Comparison of ENCODE assay signal across 22 cellular contexts in the genomic region with DNA sequence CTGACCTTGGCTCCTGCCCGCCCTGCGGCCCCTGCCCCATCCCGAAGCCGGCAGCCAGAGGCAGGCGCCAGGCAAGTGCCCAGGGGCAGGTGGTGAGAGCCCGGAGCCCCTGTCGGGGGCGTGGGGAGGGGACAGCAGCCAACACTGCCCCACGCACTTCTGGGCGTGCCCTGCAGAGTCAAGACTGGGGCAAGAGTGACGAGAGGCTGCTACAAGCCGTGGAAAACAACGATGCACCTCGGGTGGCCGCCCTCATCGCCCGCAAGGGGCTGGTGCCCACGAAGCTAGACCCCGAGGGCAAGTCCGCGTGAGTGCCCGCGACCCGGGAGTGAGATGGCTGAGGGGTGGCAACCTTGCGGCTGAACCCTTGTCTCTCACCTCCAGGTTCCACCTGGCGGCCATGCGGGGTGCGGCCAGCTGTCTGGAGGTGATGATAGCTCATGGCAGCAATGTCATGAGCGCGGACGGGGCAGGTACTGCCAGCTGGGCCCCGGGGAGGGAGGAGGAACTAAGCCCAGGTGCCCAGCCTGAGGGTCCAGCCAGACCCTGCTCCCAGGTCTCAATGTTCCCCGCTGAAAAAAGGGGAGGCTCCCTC. TPM values are rescaled to one million over a fixed set of nuclear protein-coding genes. Genes with fewer than 3 reads are reported as not detected.
A peak's percentile ranks its signal among the peaks of the same experiment; 100 is the strongest.
DNase-seq lines count a peak whose midpoint lies in the region; ATAC-seq and TF ChIP-seq lines count a peak whose summit lies in the region.
"Had no signal": no experiment of that assay in that cellular context is flagged by ENCODE, and none has a peak within 500 bp of the region (broad histone marks: within the 10 kb centered on the region; RNA-seq: fewer than 3 reads in every experiment).

No MANE protein-coding gene starts in this region.

- H2AFZ ChIP-seq in osteoblast (ENCODE audit: low read length) (no peak overlapping the region), GM23248 (no peak overlapping the region)

- H3K4me2 ChIP-seq in osteoblast (ENCODE audit: insufficient read depth, low read length) = no peak overlapping the region
- no peak overlapping the region for H3K4me2 ChIP-seq in GM23248 (ENCODE audit: unreplicated experiment)
- H3K4me2 ChIP-seq: BLaER1 treated with 17β-estradiol and CSF1 and Interleukin-3, amounts not matched to agents 10 nM and 100 nM had no signal

- no peaks in the 10 kb centered on the region for H3K79me2 ChIP-seq in osteoblast (ENCODE audit: insufficient read depth, low read length)
- H3K79me2 ChIP-seq in GM23248 (ENCODE audit: insufficient read depth) = no peaks in the 10 kb centered on the region

- H3K4me3 ChIP-seq in osteoblast (ENCODE audit: insufficient read depth, low read length) = no peak overlapping the region
- no peak overlapping the region for H3K4me3 ChIP-seq in GM23248
- H3K4me3 ChIP-seq: BLaER1 treated with 17β-estradiol and CSF1 and Interleukin-3, amounts not matched to agents 10 nM and 100 nM; gastrocnemius medialis; right lobe of liver; thoracic aorta had no signal

- ATAC-seq in GM18909 (IDR thresholded peaks at IDR 0.05; ENCODE audit: poor library complexity, unreplicated experiment) (no peak), GM21528 (IDR thresholded peaks at IDR 0.05; ENCODE audit: low FRiP score, unreplicated experiment) (no peak)
- ATAC-seq: gastrocnemius medialis had no signal

- H4K20me1 ChIP-seq in osteoblast (ENCODE audit: insufficient read depth, low read length) (no peaks in the 10 kb centered on the region), GM23248 (ENCODE audit: insufficient read depth) (no peaks in the 10 kb centered on the region)

- H3F3A ChIP-seq in GM23248 (ENCODE audit: insufficient read depth) = 0 out of 2 replicates have a peak, but pooled peaks cover 6% of the 10 kb centered on the region

- no peaks in the 10 kb centered on the region for H3K9me2 ChIP-seq in GM23248 (ENCODE audit: insufficient read depth)

- peak overlapping the region; percentile 1 for H3K27ac ChIP-seq in angular gyrus (ENCODE audit: low read depth, low read length)
- no peak overlapping the region for H3K27ac ChIP-seq in osteoblast (ENCODE audit: low read depth, low read length)
- no peak overlapping the region for H3K27ac ChIP-seq in GM23248
- H3K27ac ChIP-seq: BLaER1 treated with 17β-estradiol and CSF1 and Interleukin-3, amounts not matched to agents 10 nM and 100 nM; gastrocnemius medialis; right lobe of liver; thoracic aorta had no signal

- H3K36me3 ChIP-seq in osteoblast (ENCODE audit: insufficient read depth, low read length) (no peaks in the 10 kb centered on the region), GM23248 (ENCODE audit: low read depth) (no peaks in the 10 kb centered on the region)
- H3K36me3 ChIP-seq: BLaER1 treated with 17β-estradiol and CSF1 and Interleukin-3, amounts not matched to agents 10 nM and 100 nM; gastrocnemius medialis; right lobe of liver; thoracic aorta had no signal

- peaks cover 3% of the 10 kb centered on the region for H3K4me1 ChIP-seq in osteoblast (ENCODE audit: insufficient read depth, low read length)
- H3K4me1 ChIP-seq in GM23248 (ENCODE audit: insufficient read depth) = no peaks in the 10 kb centered on the region
- H3K4me1 ChIP-seq: gastrocnemius medialis had no signal

- TF ChIP-seq CTCF in osteoblast (IDR thresholded peaks at IDR 0.05; ENCODE audit: extremely low read depth, low read depth, low read length) = no peak

- H3K9ac ChIP-seq in GM23248 = no peak overlapping the region
- H3K9ac ChIP-seq: BLaER1 treated with 17β-estradiol and CSF1 and Interleukin-3, amounts not matched to agents 10 nM and 100 nM had no signal

- WGBS in GM23248 (ENCODE audit: low coverage in 1 of 2, low lambda C conversion rate in 2 of 2, missing lambda C conversion rate in 2 of 2), 2 experiments = 72 to 73% methylated on average over 28 to 32 of the region's 33 CpGs

- H3K27me3 ChIP-seq in osteoblast (ENCODE audit: insufficient read depth, low read length) = peaks cover 9% of the 10 kb centered on the region
- peaks cover 25% of the 10 kb centered on the region for H3K27me3 ChIP-seq in GM23248 (replicated peaks; ENCODE audit: insufficient read depth)
- H3K27me3 ChIP-seq: right lobe of liver had no signal

- H3K9me3 ChIP-seq in osteoblast (ENCODE audit: low read depth, low read length) (no peaks in the 10 kb centered on the region), GM23248 (ENCODE audit: low read depth) (no peaks in the 10 kb centered on the region)
- H3K9me3 ChIP-seq: gastrocnemius medialis, right lobe of liver, thoracic aorta had no signal

- DNase-seq in DMS153 (lab: John Stamatoyannopoulos, UW) (peak; percentile 16), DMS153 treated with DMSO at 0.1 percent for 48 hours (lab: John Stamatoyannopoulos, UW; ENCODE audit: unreplicated experiment) (no peak), NCI-H1105 (lab: John Stamatoyannopoulos, UW) (peak; percentile 33), osteoblast (ENCODE audit: insufficient read length, low spot score, missing footprints) (peak; percentile 42), GM23248 (no peak)
- DNase-seq: 8988T; activated CD4-positive, CD25-positive, alpha-beta regulatory T cell; activated effector memory CD4-positive, alpha-beta T cell treated with Interleukin-2 at 50 U/mL for 16 hours; amygdala; gastrocnemius medialis; GDM1; KG1; NCI-H1436 treated with DMSO at 0.1 percent for 48 hours; NCI-H524 treated with DMSO at 0.1 percent for 48 hours; right lobe of liver had no signal

- in situ Hi-C loops in GM23248 (cut with MboI) = no loop called here

RNA-seq across cellular contexts. Expression of a gene that starts 17.3 kb away (rescaled TPM):
- total RNA-seq in osteoblast = 0.29 and 0.72 TPM in 2 replicates
- 0.54 and 3.3 TPM in 2 replicates for total RNA-seq in GM23248 (2014; rRNA removed; shearing (Covaris generic))
- 0.14 and 0.46 TPM in 2 replicates for polyA plus RNA-seq in GM23248 (2016; fragmentation: Nextera tagmentation; extraction: Ambion mirVana)

RNA-seq across cellular contexts. Expression of a gene that starts 17.4 kb away (rescaled TPM):
- total RNA-seq in osteoblast = 8.3 and 16.3 TPM in 2 replicates
- 12.0 and 14.4 TPM in 2 replicates for total RNA-seq in GM23248 (2014; rRNA removed; shearing (Covaris generic))
- 19.6 and 20.0 TPM in 2 replicates for polyA plus RNA-seq in GM23248 (2016; fragmentation: Nextera tagmentation; extraction: Ambion mirVana)

RNA-seq across cellular contexts. Expression of a gene that starts 29.5 kb away (rescaled TPM):
- not detected in 2 replicates for total RNA-seq in osteoblast
- total RNA-seq in GM23248 (2014; rRNA removed; shearing (Covaris generic)) = 0.76 TPM in 1 of 2 replicates, not detected in the other
- polyA plus RNA-seq in GM23248 (2016; fragmentation: Nextera tagmentation; extraction: Ambion mirVana) = 0.56 and 1.1 TPM in 2 replicates

RNA-seq across cellular contexts. Expression of a gene that starts 46.4 kb away (rescaled TPM):
- not detected in 2 replicates for total RNA-seq in osteoblast
- not detected in 2 replicates for total RNA-seq in GM23248 (2014; rRNA removed; shearing (Covaris generic))
- polyA plus RNA-seq in GM23248 (2016; fragmentation: Nextera tagmentation; extraction: Ambion mirVana) = not detected in 2 replicates
- total RNA-seq: RPMI7951; T-helper 1 cell treated with Interleukin-12 subunit alpha and Interleukin-12 subunit beta and Interleukin-4 antibody, amounts not matched to agents 30 ng/mL and 1 ng/mL, for 36 hours; thoracic aorta had no signal

RNA-seq across cellular contexts. Expression of a gene that starts 47.1 kb away (rescaled TPM):
- total RNA-seq in osteoblast = 15.3 and 17.0 TPM in 2 replicates
- total RNA-seq in GM23248 (2014; rRNA removed; shearing (Covaris generic)) = 17.3 and 20.1 TPM in 2 replicates
- polyA plus RNA-seq in GM23248 (2016; fragmentation: Nextera tagmentation; extraction: Ambion mirVana) = 10.6 and 12.9 TPM in 2 replicates

Comparison
In these comparisons a context has a peak if more than half of its experiments do, and no peak if none do; other contexts are left out.
1. DNase-seq: peak in DMS153 (single experiment), NCI-H1105 (single experiment) and osteoblast (single experiment); none in DMS153 treated with DMSO at 0.1 percent for 48 hours (single experiment) and GM23248 (single experiment).